13 cellular contexts compared by ENCODE assay signal in the genomic region with DNA sequence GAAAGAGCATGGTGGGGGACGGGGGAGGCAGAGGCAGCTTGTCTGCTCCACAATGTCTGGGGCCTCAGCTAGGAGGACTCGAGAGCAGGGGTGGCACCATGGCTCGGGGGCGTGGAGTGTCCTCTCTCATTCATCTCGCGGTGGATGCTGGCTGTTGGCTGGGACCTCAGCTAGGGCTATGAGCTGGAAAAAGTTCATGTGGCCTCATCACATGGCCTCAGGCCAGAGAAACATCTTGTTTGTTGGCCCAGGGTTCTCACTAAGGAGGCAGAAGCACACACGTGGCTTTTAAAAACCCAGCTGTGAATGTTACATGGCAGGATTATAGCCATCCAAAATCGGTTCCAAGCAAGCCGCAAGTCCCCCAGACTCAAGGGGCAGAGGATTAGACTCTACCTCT. TPM values are rescaled to one million over a fixed set of nuclear protein-coding genes. Genes with fewer than 3 reads are reported as not detected.
DNase-seq lines count a peak whose midpoint lies in the region; ATAC-seq and TF ChIP-seq lines count a peak whose summit lies in the region.
"Had no signal": no experiment of that assay in that cellular context is flagged by ENCODE, and none has a peak within 500 bp of the region (broad histone marks: within the 10 kb centered on the region; RNA-seq: fewer than 3 reads in every experiment).

No MANE protein-coding gene starts in this region.

- peaks cover 16% of the 10 kb centered on the region for H3K4me1 Mint-ChIP-seq in nephron

- peak; percentile 68 for DNase-seq in AG10803 (ENCODE audit: low read depth)
- DNase-seq in LHCN-M2 (ENCODE audit: low read depth): peak; percentile 28
- peak; percentile 82 for DNase-seq in fibroblast of mammary gland (ENCODE audit: low read depth)
- no peak for DNase-seq in NCI-H1105 treated with DMSO at 0.1 percent for 48 hours (lab: John Stamatoyannopoulos, UW)
- no peak for DNase-seq in NCI-H510A (lab: John Stamatoyannopoulos, UW)
- DNase-seq: activated T-cell treated with anti-CD3 and anti-CD28 coated beads, Interleukin-2, amount 50 U/mL, for 72 hours; NCI-H526 had no signal

- no peak overlapping the region for H3K4me3 Mint-ChIP-seq in nephron
- H3K4me3 Mint-ChIP-seq: activated T-cell treated with anti-CD3 and anti-CD28 coated beads, Interleukin-2, amount 50 U/mL, for 72 hours; CD14-positive monocyte; stimulated activated memory B cell treated with anti-CD40 and anti-IgM and Interleukin-4, amounts not matched to agents 10 μg/mL and 1 μg/mL and 100 μg/mL, for 72 hours had no signal

- ATAC-seq in GM21737 (IDR thresholded peaks at IDR 0.05; ENCODE audit: unreplicated experiment) (no peak), HG03159 (IDR thresholded peaks at IDR 0.05; ENCODE audit: unreplicated experiment) (no peak)
- ATAC-seq: activated T-cell treated with anti-CD3 and anti-CD28 coated beads, Interleukin-2, amount 50 U/mL, for 72 hours; stimulated activated memory B cell treated with anti-CD40 and anti-IgM and Interleukin-4, amounts not matched to agents 10 μg/mL and 1 μg/mL and 100 μg/mL, for 72 hours had no signal

- H3K27ac Mint-ChIP-seq in nephron: peak overlapping the region; percentile 5 to 22 (median 17)
- H3K27ac Mint-ChIP-seq: activated T-cell treated with anti-CD3 and anti-CD28 coated beads, Interleukin-2, amount 50 U/mL, for 72 hours; stimulated activated memory B cell treated with anti-CD40 and anti-IgM and Interleukin-4, amounts not matched to agents 10 μg/mL and 1 μg/mL and 100 μg/mL, for 72 hours had no signal

- no peak overlapping the region for H3K4me3 ChIP-seq in AG10803 (ENCODE audit: low read length)
- H3K4me3 ChIP-seq in fibroblast of mammary gland (ENCODE audit: control insufficient read depth, low read depth, low read length): no peak overlapping the region
- H3K4me3 ChIP-seq: SJSA1 had no signal

- peaks cover 33% of the 10 kb centered on the region for H3K36me3 Mint-ChIP-seq in nephron (ENCODE audit: low read depth)

- TF ChIP-seq CTCF in AG10803 (conservative IDR thresholded peaks at IDR 0.05; ENCODE audit: low read length): peak; percentile 15; the same call in 1 of the 2 replicates
- peak; percentile 12 for TF ChIP-seq CTCF in fibroblast of mammary gland (conservative IDR thresholded peaks at IDR 0.05; ENCODE audit: control insufficient read depth, insufficient read depth, low read depth, low read length)
- TF ChIP-seq CTCF in nephron (IDR thresholded peaks at IDR 0.05; ENCODE audit: unreplicated experiment in 3 of 3): no peak

- no peaks in the 10 kb centered on the region for H3K9me3 Mint-ChIP-seq in nephron
- H3K9me3 Mint-ChIP-seq: activated T-cell treated with anti-CD3 and anti-CD28 coated beads, Interleukin-2, amount 50 U/mL, for 72 hours; stimulated activated memory B cell treated with anti-CD40 and anti-IgM and Interleukin-4, amounts not matched to agents 10 μg/mL and 1 μg/mL and 100 μg/mL, for 72 hours had no signal

- no peaks in the 10 kb centered on the region for H3K27me3 Mint-ChIP-seq in nephron (ENCODE audit: low read depth)
- H3K27me3 Mint-ChIP-seq: stimulated activated memory B cell treated with anti-CD40 and anti-IgM and Interleukin-4, amounts not matched to agents 10 μg/mL and 1 μg/mL and 100 μg/mL, for 72 hours had no signal

RNA-seq across cellular contexts. Expression of gene CENPS, which starts 6.2 kb away (rescaled TPM):
- 10.0 and 14.5 TPM in 2 replicates for total RNA-seq in LHCN-M2 (2014; rRNA removed)
- 21.3 TPM for polyA plus RNA-seq in LHCN-M2 (2012)

RNA-seq across cellular contexts. Expression of gene PGD, which starts 25.2 kb away (rescaled TPM):
- 189 and 221 TPM in 2 replicates for total RNA-seq in LHCN-M2 (2014; rRNA removed)
- 253 TPM for polyA plus RNA-seq in LHCN-M2 (2012)

RNA-seq across cellular contexts. Expression of gene CORT, which starts 25.8 kb away (rescaled TPM):
- total RNA-seq in LHCN-M2 (2014; rRNA removed): not detected in 2 replicates
- polyA plus RNA-seq in LHCN-M2 (2012): 0.55 TPM
- total RNA-seq: SJSA1 had no signal
- polyA plus RNA-seq: CD14-positive monocyte had no signal

RNA-seq across cellular contexts. Expression of gene DFFA, which starts 48.3 kb away (rescaled TPM):
- total RNA-seq in LHCN-M2 (2014; rRNA removed): 32.7 and 34.2 TPM in 2 replicates
- polyA plus RNA-seq in LHCN-M2 (2012): 29.6 TPM

RNA-seq across cellular contexts. Expression of gene PEX14, which starts 50.7 kb away (rescaled TPM):
- 13.4 and 16.5 TPM in 2 replicates for total RNA-seq in LHCN-M2 (2014; rRNA removed)
- polyA plus RNA-seq in LHCN-M2 (2012): 19.5 TPM

Comparison
In these comparisons a context has a peak if more than half of its experiments do, and no peak if none do; other contexts are left out.
1. DNase-seq: peak in AG10803 (single experiment), LHCN-M2 (single experiment) and fibroblast of mammary gland (single experiment); none in NCI-H1105 treated with DMSO at 0.1 percent for 48 hours (single experiment) and NCI-H510A (single experiment).
2. CTCF ChIP-seq: peak in AG10803 (single experiment) and fibroblast of mammary gland (single experiment); none in nephron (0 of 3).